In the genomic region with DNA sequence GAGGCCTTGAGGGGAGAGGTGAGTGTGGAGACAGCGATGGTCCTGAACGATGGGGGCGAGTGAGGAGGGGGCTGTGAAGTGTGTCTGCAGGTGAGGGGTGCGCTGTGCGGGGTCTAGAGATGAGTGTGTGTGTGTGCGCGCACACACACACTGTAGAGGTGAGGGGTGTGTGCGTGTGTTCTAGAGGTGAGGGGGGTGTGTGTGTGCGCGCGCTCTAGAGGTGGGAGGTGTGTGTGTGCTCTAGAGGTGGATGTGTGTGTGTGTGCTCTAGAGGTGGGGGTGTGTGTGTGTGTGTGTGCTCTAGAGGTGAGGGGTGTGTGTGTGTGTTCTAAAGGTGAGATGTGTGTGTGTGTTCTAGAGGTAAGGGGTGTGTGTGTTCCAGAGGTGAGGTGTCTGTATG, we compare ENCODE assay signal across 9 cellular contexts. TPM values are rescaled to one million over a fixed set of nuclear protein-coding genes. Genes with fewer than 3 reads are reported as not detected.
DNase-seq lines count a peak whose midpoint lies in the region; ATAC-seq and TF ChIP-seq lines count a peak whose summit lies in the region.
"Had no signal": no experiment of that assay in that cellular context is flagged by ENCODE, and none has a peak within 500 bp of the region (broad histone marks: within the 10 kb centered on the region; RNA-seq: fewer than 3 reads in every experiment).

No MANE protein-coding gene starts in this region.

- 67% methylated on average over 1 of the region's 11 CpGs for WGBS in mammary epithelial cell (ENCODE audit: low coverage, missing lambda C conversion rate)
- WGBS in tibial nerve, 2 donors = 84 to 85% methylated on average over 11 of the region's 11 CpGs

- no peak for TF ChIP-seq POLR2A in tibial nerve (IDR thresholded peaks at IDR 0.05)

- TF ChIP-seq CTCF in mammary epithelial cell (conservative IDR thresholded peaks at IDR 0.05 in 1 of 2, IDR thresholded peaks at IDR 0.05 in 1 of 2; ENCODE audit: extremely low read depth in 1 of 2, insufficient read depth in 1 of 2, low read depth in 1 of 2, low read length in 2 of 2) = no peak
- TF ChIP-seq CTCF in lower lobe of right lung (IDR thresholded peaks at IDR 0.05) = no peak
- TF ChIP-seq CTCF in tibial nerve (IDR thresholded peaks at IDR 0.05) = no peak

- H3K27me3 Mint-ChIP-seq in activated CD8-positive, alpha-beta memory T cell treated with anti-CD3 and anti-CD28 coated beads, Interleukin-2, amount 10 ng/mL, durations not matched to agents 7 days and 5 days = peaks cover 29% of the 10 kb centered on the region

- H3K4me1 ChIP-seq in mammary epithelial cell (ENCODE audit: insufficient read depth, low read length) (peaks cover 8% of the 10 kb centered on the region), lower lobe of right lung (peaks cover 9% of the 10 kb centered on the region), tibial nerve (peaks cover 0 to 27% (median 4%) of the 10 kb centered on the region in 4 donors)
- H3K4me1 ChIP-seq: SJCRH30 had no signal

- H3K4me2 ChIP-seq in mammary epithelial cell (ENCODE audit: insufficient read depth, low read depth, low read length) = peak overlapping the region; percentile 76

- H3K27ac ChIP-seq in mammary epithelial cell (ENCODE audit: insufficient read depth, low read depth, low read length) (no peak overlapping the region), lower lobe of right lung (no peak overlapping the region), tibial nerve (peak overlapping the region; percentile 53 to 80 (median 68))
- H3K27ac ChIP-seq: SJCRH30 had no signal

- H3K4me3 Mint-ChIP-seq in activated CD8-positive, alpha-beta memory T cell treated with anti-CD3 and anti-CD28 coated beads, Interleukin-2, amount 10 ng/mL, durations not matched to agents 7 days and 5 days = peak overlapping the region; percentile 81

- no peaks in the 10 kb centered on the region for H3K79me2 ChIP-seq in mammary epithelial cell (ENCODE audit: insufficient read depth, low read length)

- intact Hi-C loops in mammary epithelial cell (cut with micrococcal nuclease) (no loop called here), lower lobe of right lung (cut with DNase I) (no loop called here)

- H3K9ac ChIP-seq in mammary epithelial cell (ENCODE audit: insufficient read depth, low read length) = no peak overlapping the region

- TF ChIP-seq EP300 in tibial nerve (IDR thresholded peaks at IDR 0.05) = no peak

- no TSS peak for BruUV-seq in mammary epithelial cell (replicated peaks; lab: Mats Ljungman, UMichigan)

- DNase-seq in activated CD8-positive, alpha-beta memory T cell treated with anti-CD3 and anti-CD28 coated beads, Interleukin-2, amount 10 ng/mL, durations not matched to agents 7 days and 5 days = no peak
- no peak for DNase-seq in activated CD8-positive, alpha-beta memory T cell treated with anti-CD3 and anti-CD28 coated beads, Interleukin-2, amount 50 U/mL, for 48 hours
- no peak for DNase-seq in mammary epithelial cell
- no peak for DNase-seq in lower lobe of right lung
- DNase-seq in tibial nerve (ENCODE audit: low spot score in 2 of 2) = no peak
- DNase-seq in stimulated activated CD8-positive, alpha-beta memory T cell treated with anti-CD3 and anti-CD28 coated beads, Interleukin-4, amount 100 ng/mL, for 48 hours = no peak
- no peak for DNase-seq in middle frontal gyrus (ENCODE audit: extremely low spot score, low spot score)

- in situ Hi-C loops in mammary epithelial cell (cut with MboI; ENCODE audit: low sequenced_read_pairs in 2 of 2) = no loop called here

- no peaks in the 10 kb centered on the region for H4K20me1 ChIP-seq in mammary epithelial cell (ENCODE audit: insufficient read depth, low read length)

- H3K27ac Mint-ChIP-seq in activated CD8-positive, alpha-beta memory T cell treated with anti-CD3 and anti-CD28 coated beads, Interleukin-2, amount 10 ng/mL, durations not matched to agents 7 days and 5 days = no peak overlapping the region

- H3K27me3 ChIP-seq in mammary epithelial cell (ENCODE audit: insufficient read depth, low read length) (no peaks in the 10 kb centered on the region), lower lobe of right lung (ENCODE audit: low read depth) (no peaks in the 10 kb centered on the region), tibial nerve (no peaks in the 10 kb centered on the region)
- H3K27me3 ChIP-seq: SJCRH30 had no signal

- ATAC-seq in activated CD8-positive, alpha-beta memory T cell treated with anti-CD3 and anti-CD28 coated beads, Interleukin-2, amount 10 ng/mL, durations not matched to agents 7 days and 5 days = no peak
- ATAC-seq in lower lobe of right lung (peak; percentile 29 to 37), GM21619 (IDR thresholded peaks at IDR 0.05; ENCODE audit: unreplicated experiment) (no peak)

- no peak overlapping the region for H3K4me3 ChIP-seq in mammary epithelial cell (replicated peaks in 1 of 3; ENCODE audit: insufficient read depth in 1 of 3, low read depth in 2 of 3, low read length in 3 of 3)
- H3K4me3 ChIP-seq in lower lobe of right lung = no peak overlapping the region
- H3K4me3 ChIP-seq in tibial nerve = peak overlapping the region; percentile 32 to 64 (median 45)

- H3K9me3 ChIP-seq in mammary epithelial cell (replicated peaks; ENCODE audit: insufficient read depth, low read length) (no peaks in the 10 kb centered on the region), lower lobe of right lung (no peaks in the 10 kb centered on the region), tibial nerve (no peaks in the 10 kb centered on the region)
- H3K9me3 ChIP-seq: SJCRH30 had no signal

- no peaks in the 10 kb centered on the region for H3K9me3 Mint-ChIP-seq in activated CD8-positive, alpha-beta memory T cell treated with anti-CD3 and anti-CD28 coated beads, Interleukin-2, amount 10 ng/mL, durations not matched to agents 7 days and 5 days (ENCODE audit: low read depth)

- peak overlapping the region; percentile 89 for H2AFZ ChIP-seq in mammary epithelial cell (ENCODE audit: low read depth, low read length)

- CTCF ChIA-PET in activated CD8-positive, alpha-beta memory T cell treated with anti-CD3 and anti-CD28 coated beads, Interleukin-2, amount 10 ng/mL, durations not matched to agents 7 days and 5 days (lab: Charles Lee) = interaction anchor here (1.0 kb wide), 2 partner anchors 15 to 51 kb away, joined by 3 read pairs; no protein-coding TSS in a partner anchor
- CTCF ChIA-PET in mammary epithelial cell (lab: Charles Lee; ENCODE audit: low non-redundant PET) = no interaction called here

- dilution Hi-C loops in mammary epithelial cell (cut with HindIII; ENCODE audit: low sequenced_read_pairs) = no loop called here

- peaks cover 1% of the 10 kb centered on the region for H3K36me3 Mint-ChIP-seq in activated CD8-positive, alpha-beta memory T cell treated with anti-CD3 and anti-CD28 coated beads, Interleukin-2, amount 10 ng/mL, durations not matched to agents 7 days and 5 days

- H3K36me3 ChIP-seq in mammary epithelial cell (ENCODE audit: insufficient read depth, low read length) = no peaks in the 10 kb centered on the region
- no peaks in the 10 kb centered on the region for H3K36me3 ChIP-seq in lower lobe of right lung
- no peaks in the 10 kb centered on the region for H3K36me3 ChIP-seq in tibial nerve
- H3K36me3 ChIP-seq: SJCRH30 had no signal

- peaks cover 12% of the 10 kb centered on the region for H3K4me1 Mint-ChIP-seq in activated CD8-positive, alpha-beta memory T cell treated with anti-CD3 and anti-CD28 coated beads, Interleukin-2, amount 10 ng/mL, durations not matched to agents 7 days and 5 days

RNA-seq across cellular contexts. Expression of a gene that starts 0.6 kb away (rescaled TPM):
- under 1 TPM; 0.40 to 0.70 TPM for total RNA-seq in activated CD8-positive, alpha-beta memory T cell treated with anti-CD3 and anti-CD28 coated beads, Interleukin-2, amount 10 ng/mL, durations not matched to agents 7 days and 5 days
- total RNA-seq in mammary epithelial cell (under 1 TPM; under 0.01 to 0.47 TPM), lower lobe of right lung (17.8 TPM), tibial nerve (10 to 100 TPM in 3 of 4 donors, 1 to 10 TPM in 1; 7.3 to 21.0 (median 11.9) TPM)
- 0.50 TPM for polyA plus RNA-seq in mammary epithelial cell
- polyA minus RNA-seq in mammary epithelial cell = not detected

RNA-seq across cellular contexts. Expression of a gene that starts 21.8 kb away (rescaled TPM):
- 10 to 100 TPM in 1 of 2 experiments, 1 to 10 TPM in 1; 9.7 to 14.0 TPM for total RNA-seq in activated CD8-positive, alpha-beta memory T cell treated with anti-CD3 and anti-CD28 coated beads, Interleukin-2, amount 10 ng/mL, durations not matched to agents 7 days and 5 days
- total RNA-seq in mammary epithelial cell (10 to 100 TPM; 19.3 to 36.1 TPM), lower lobe of right lung (35.3 TPM), tibial nerve (10 to 100 TPM; 29.4 to 68.8 (median 56.0) TPM)
- polyA plus RNA-seq in mammary epithelial cell = 22.8 TPM
- 7.6 TPM for polyA minus RNA-seq in mammary epithelial cell

RNA-seq across cellular contexts. Expression of a gene that starts 48.3 kb away (rescaled TPM):
- total RNA-seq in activated CD8-positive, alpha-beta memory T cell treated with anti-CD3 and anti-CD28 coated beads, Interleukin-2, amount 10 ng/mL, durations not matched to agents 7 days and 5 days = 10 to 100 TPM; 37.0 to 51.8 TPM
- total RNA-seq in mammary epithelial cell (100 to 1,000 TPM in 1 of 2 donors, 10 to 100 TPM in 1; 72.1 to 109 TPM), lower lobe of right lung (113 TPM), tibial nerve (100 to 1,000 TPM; 100 to 150 (median 134) TPM)
- polyA plus RNA-seq in mammary epithelial cell = 31.2 TPM
- polyA minus RNA-seq in mammary epithelial cell = 41.3 TPM

Comparison
In these comparisons a context has a peak if more than half of its experiments do, and no peak if none do; other contexts are left out.
1. ATAC-seq: peak in lower lobe of right lung (2 of 2); none in activated CD8-positive, alpha-beta memory T cell treated with anti-CD3 and anti-CD28 coated beads, Interleukin-2, amount 10 ng/mL, durations not matched to agents 7 days and 5 days (single experiment) and GM21619 (single experiment).
2. H3K27ac ChIP-seq: peak in tibial nerve (4 of 4); none in mammary epithelial cell (single experiment) and lower lobe of right lung (single experiment).
3. H3K4me3 ChIP-seq: peak in tibial nerve (4 of 4); none in mammary epithelial cell (0 of 3) and lower lobe of right lung (single experiment).
4. RNA of a gene that starts 0.6 kb away (total RNA-seq): 17.8 TPM in lower lobe of right lung (single experiment) and 7.3 to 21.0 TPM in tibial nerve; 0.40 to 0.70 TPM in activated CD8-positive, alpha-beta memory T cell treated with anti-CD3 and anti-CD28 coated beads, Interleukin-2, amount 10 ng/mL, durations not matched to agents 7 days and 5 days and under 0.01 to 0.47 TPM in mammary epithelial cell; every median in the first group is over 4 times any median in the second.